In genomic region chr3:18847583-18848197, GRCh38 we compare ENCODE assay signal across 8 cellular contexts.
DNase-seq lines count a peak whose midpoint lies in the region; ATAC-seq and TF ChIP-seq lines count a peak whose summit lies in the region.

No MANE protein-coding gene starts in this region.

- CTCF ChIA-PET in MCF 10A (lab: Yijun Ruan, JAX), result interaction anchor here (0.6 to 2.9 kb wide), 18 partner anchors 8 to 1202 kb away, joined by 3 to 37 read pairs (median 4); no protein-coding TSS in a partner anchor

- H3K9me3 Mint-ChIP-seq in MCF 10A (ENCODE audit: unreplicated experiment) (no peaks in the 10 kb centered on the region), type B pancreatic cell (no peaks in the 10 kb centered on the region)

- no peaks in the 10 kb centered on the region for H3K27me3 Mint-ChIP-seq in MCF 10A (ENCODE audit: insufficient read depth, unreplicated experiment)
- no peaks in the 10 kb centered on the region for H3K27me3 Mint-ChIP-seq in type B pancreatic cell

- TF ChIP-seq POLR2A in breast epithelium (IDR thresholded peaks at IDR 0.05) (no peak), adrenal gland (IDR thresholded peaks at IDR 0.05) (no peak), ovary (IDR thresholded peaks at IDR 0.05) (no peak), uterus (IDR thresholded peaks at IDR 0.05) (no peak)

- H3K4me3 Mint-ChIP-seq in MCF 10A (ENCODE audit: unreplicated experiment) (no peak overlapping the region), type B pancreatic cell (no peak overlapping the region)

- 61 to 72% (median 68%) methylated on average over 5 of the region's 5 CpGs for WGBS in adrenal gland, 4 donors
- WGBS in ovary, 3 donors, result 76 to 84% (median 82%) methylated on average over 5 of the region's 5 CpGs

- H3K27me3 ChIP-seq in breast epithelium (no peaks in the 10 kb centered on the region), brain microvascular endothelial cell (replicated peaks) (no peaks in the 10 kb centered on the region), adrenal gland (no peaks in the 10 kb centered on the region), ovary (peaks cover 2% of the 10 kb centered on the region), uterus (no peaks in the 10 kb centered on the region)

- POLR2A ChIA-PET in MCF 10A (lab: Yijun Ruan, JAX), result no interaction called here

- H3K36me3 ChIP-seq in breast epithelium (no peaks in the 10 kb centered on the region), brain microvascular endothelial cell (replicated peaks) (no peaks in the 10 kb centered on the region), adrenal gland (replicated peaks in 1 of 2) (no peaks in the 10 kb centered on the region), ovary (no peaks in the 10 kb centered on the region), uterus (no peaks in the 10 kb centered on the region)

- BruUV-seq in MCF 10A (replicated peaks; lab: Mats Ljungman, UMichigan), result no TSS peak

- intact Hi-C loops in MCF 10A (cut with micrococcal nuclease), result loop anchor here (1.0 to 5.0 kb wide), 2 partner anchors 141 to 290 kb away; no protein-coding TSS in a partner anchor
- intact Hi-C loops in breast epithelium (cut with DNase I; ENCODE audit: low total_unique reads), result no loop called here
- intact Hi-C loops in adrenal gland (cut with DNase I), result no loop called here
- intact Hi-C loops in ovary (cut with DNase I), result no loop called here
- intact Hi-C loops in uterus (cut with DNase I; ENCODE audit: low total_unique reads), result no loop called here

- DNase-seq in MCF 10A (ENCODE audit: unreplicated experiment) (peak; percentile 44), breast epithelium (ENCODE audit: low spot score in 2 of 2) (no peak), brain microvascular endothelial cell (no peak), type B pancreatic cell (ENCODE audit: extremely low spot score, unreplicated experiment) (no peak), adrenal gland (no peak), ovary (no peak), uterus (no peak)

- no peaks in the 10 kb centered on the region for H3K4me1 ChIP-seq in breast epithelium
- no peaks in the 10 kb centered on the region for H3K4me1 ChIP-seq in adrenal gland (replicated peaks in 1 of 2)
- no peaks in the 10 kb centered on the region for H3K4me1 ChIP-seq in ovary (ENCODE audit: insufficient read depth)
- no peaks in the 10 kb centered on the region for H3K4me1 ChIP-seq in uterus

- no peaks in the 10 kb centered on the region for H3K9me3 ChIP-seq in breast epithelium
- no peaks in the 10 kb centered on the region for H3K9me3 ChIP-seq in adrenal gland (replicated peaks in 1 of 3)
- H3K9me3 ChIP-seq in ovary, result no peaks in the 10 kb centered on the region
- H3K9me3 ChIP-seq in uterus, result no peaks in the 10 kb centered on the region

- TF ChIP-seq EP300 in ovary (IDR thresholded peaks at IDR 0.05), result no peak

- H3K4me1 Mint-ChIP-seq in MCF 10A (ENCODE audit: insufficient read depth, unreplicated experiment), result no peaks in the 10 kb centered on the region
- no peaks in the 10 kb centered on the region for H3K4me1 Mint-ChIP-seq in type B pancreatic cell (ENCODE audit: unreplicated experiment)

- TF ChIP-seq CTCF in MCF 10A (IDR thresholded peaks at IDR 0.05; ENCODE audit: unreplicated experiment) (peak; percentile 22), breast epithelium (IDR thresholded peaks at IDR 0.05) (no peak), brain microvascular endothelial cell (IDR thresholded peaks at IDR 0.05; ENCODE audit: low read depth, low read length, missing control alignments) (peak; percentile 10), type B pancreatic cell (conservative IDR thresholded peaks at IDR 0.05) (peak; percentile 72), adrenal gland (IDR thresholded peaks at IDR 0.05) (peak in 3 of 6 experiments; percentile 12 to 36 (median 22)), ovary (IDR thresholded peaks at IDR 0.05) (no peak), uterus (IDR thresholded peaks at IDR 0.05) (peak in 1 of 4 experiments; percentile 6)

- H3K27ac ChIP-seq in breast epithelium (no peak overlapping the region), brain microvascular endothelial cell (no peak overlapping the region), adrenal gland (no peak overlapping the region), ovary (no peak overlapping the region), uterus (no peak overlapping the region)

- in situ Hi-C loops in brain microvascular endothelial cell (cut with HindIII; ENCODE audit: low pct_ligation_motif_present, low sequenced_read_pairs), result no loop called here

- ATAC-seq in HG03196 (IDR thresholded peaks at IDR 0.05; ENCODE audit: unreplicated experiment), result peak; percentile 69

- H3K4me3 ChIP-seq in breast epithelium (no peak overlapping the region), brain microvascular endothelial cell (ENCODE audit: low read depth, low read length) (no peak overlapping the region), adrenal gland (no peak overlapping the region), ovary (no peak overlapping the region), uterus (no peak overlapping the region)

- H3K36me3 Mint-ChIP-seq in MCF 10A (ENCODE audit: insufficient read depth, unreplicated experiment), result no peaks in the 10 kb centered on the region
- no peaks in the 10 kb centered on the region for H3K36me3 Mint-ChIP-seq in type B pancreatic cell

- H3K27ac Mint-ChIP-seq in MCF 10A (ENCODE audit: low read depth, unreplicated experiment) (no peak overlapping the region), type B pancreatic cell (no peak overlapping the region)

Comparison
In these comparisons a context has a peak if more than half of its experiments do, and no peak if none do; other contexts are left out.
1. CTCF ChIP-seq: peak in MCF 10A (single experiment), brain microvascular endothelial cell (single experiment) and type B pancreatic cell (single experiment); none in breast epithelium (0 of 3) and ovary (0 of 3).